Comparison of ENCODE assay signal across 8 cellular contexts in genomic region chr4:80184791-80185756, GRCh38. TPM values are rescaled to one million over a fixed set of nuclear protein-coding genes. Genes with fewer than 3 reads are reported as not detected.
DNase-seq lines count a peak whose midpoint lies in the region; ATAC-seq, FAIRE-seq and TF ChIP-seq lines count a peak whose summit lies in the region.

No MANE protein-coding gene starts in this region.

- H3K9me3 ChIP-seq in SK-N-MC (ENCODE audit: low read depth, low read length), result no peaks in the 10 kb centered on the region

- H3K27ac ChIP-seq in SK-N-MC, result no peak overlapping the region

- H3K4me3 Mint-ChIP-seq in progenitor cell of endocrine pancreas (ENCODE audit: low read depth), result peak overlapping the region; percentile 54

- H3K4me3 ChIP-seq in SK-N-MC, result peak overlapping the region; percentile 58; the same call in 1 of the 2 replicates
- H3K4me3 ChIP-seq in fibroblast of mammary gland (ENCODE audit: control insufficient read depth, low read depth, low read length), result peak overlapping the region; percentile 78

- DNase-seq in activated CD4-positive, CD25-positive, alpha-beta regulatory T cell (lab: John Stamatoyannopoulos, UW), result peak in 3 of 4 experiments; percentile 7 to 25 (median 15)
- no peak for DNase-seq in activated CD4-positive, CD25-positive, alpha-beta regulatory T cell treated with anti-CD3 and anti-CD28 coated beads, Interleukin-2, amount 50 U/mL, for 72 hours
- DNase-seq in SK-N-MC (ENCODE audit: low read depth, low spot score), result no peak
- DNase-seq in fibroblast of mammary gland (ENCODE audit: low read depth), result peak; percentile 35
- DNase-seq in progenitor cell of endocrine pancreas (ENCODE audit: low spot score, unreplicated experiment), result no peak
- DNase-seq in urothelium cell line (ENCODE audit: low spot score), result no peak
- no peak for DNase-seq in effector CD4-positive, alpha-beta T cell

- no peaks in the 10 kb centered on the region for H3K36me3 Mint-ChIP-seq in progenitor cell of endocrine pancreas (ENCODE audit: insufficient read depth)

- H3K4me1 Mint-ChIP-seq in progenitor cell of endocrine pancreas (ENCODE audit: low read depth), result peaks cover 13% of the 10 kb centered on the region

- no peaks in the 10 kb centered on the region for H3K36me3 ChIP-seq in SK-N-MC (ENCODE audit: insufficient read depth, low read length)

- ATAC-seq in GM21360 (IDR thresholded peaks at IDR 0.05; ENCODE audit: unreplicated experiment), result no peak

- no peaks in the 10 kb centered on the region for H3K9me3 Mint-ChIP-seq in progenitor cell of endocrine pancreas (ENCODE audit: low read depth)

- FAIRE-seq in urothelium cell line (lab: Jason Lieb, UNC), result no peak

- no peak overlapping the region for H3K9ac ChIP-seq in SK-N-MC (ENCODE audit: insufficient read length)

- H3K27ac Mint-ChIP-seq in progenitor cell of endocrine pancreas, result no peak overlapping the region

- TF ChIP-seq CTCF in fibroblast of mammary gland (conservative IDR thresholded peaks at IDR 0.05; ENCODE audit: control insufficient read depth, insufficient read depth, low read depth, low read length) (no peak), progenitor cell of endocrine pancreas (IDR thresholded peaks at IDR 0.05; ENCODE audit: unreplicated experiment) (no peak)

- peaks cover 91% of the 10 kb centered on the region for H3K27me3 Mint-ChIP-seq in progenitor cell of endocrine pancreas

RNA-seq across cellular contexts. Expression of gene PRDM8, which starts 12.2 kb away (rescaled TPM):
- 0.31 and 0.38 TPM in 2 replicates for total RNA-seq in progenitor cell of endocrine pancreas

Comparison
In these comparisons a context has a peak if more than half of its experiments do, and no peak if none do; other contexts are left out.
1. DNase-seq: peak in activated CD4-positive, CD25-positive, alpha-beta regulatory T cell (3 of 4) and fibroblast of mammary gland (single experiment); none in activated CD4-positive, CD25-positive, alpha-beta regulatory T cell treated with anti-CD3 and anti-CD28 coated beads, Interleukin-2, amount 50 U/mL, for 72 hours (single experiment), SK-N-MC (single experiment), progenitor cell of endocrine pancreas (single experiment), urothelium cell line (single experiment) and effector CD4-positive, alpha-beta T cell (single experiment).